Comparison of ENCODE assay signal across 8 cellular contexts in genomic region chr12:57603758-57604453, GRCh38. TPM values are rescaled to one million over a fixed set of nuclear protein-coding genes. Genes with fewer than 3 reads are reported as not detected.
A peak's percentile ranks its signal among the peaks of the same experiment; 100 is the strongest.
DNase-seq lines count a peak whose midpoint lies in the region; ATAC-seq, FAIRE-seq and TF ChIP-seq lines count a peak whose summit lies in the region.

No MANE protein-coding gene starts in this region.

- FAIRE-seq in GM12891 (lab: Jason Lieb, UNC) = no peak

- H3K9me3 Mint-ChIP-seq in neural crest cell = no peaks in the 10 kb centered on the region

- peaks cover 28% of the 10 kb centered on the region for H3K4me1 Mint-ChIP-seq in neural crest cell

- no peak for TF ChIP-seq POLR2A in GM12891 (IDR thresholded peaks at IDR 0.05; ENCODE audit: low read depth, low read length)

- TF ChIP-seq CTCF in fibroblast of the aortic adventitia (IDR thresholded peaks at IDR 0.05; ENCODE audit: insufficient read depth, low read length) = no peak
- no peak for TF ChIP-seq CTCF in neural crest cell (conservative IDR thresholded peaks at IDR 0.05)

- peak overlapping the region; percentile 96 for H3K27ac Mint-ChIP-seq in neural crest cell (ENCODE audit: unreplicated experiment)

- H3K4me3 Mint-ChIP-seq in neural crest cell = peak overlapping the region; percentile 95

- H3K36me3 Mint-ChIP-seq in neural crest cell (ENCODE audit: low read depth) = peaks cover 19% of the 10 kb centered on the region

- H3K27me3 Mint-ChIP-seq in neural crest cell (ENCODE audit: low read depth) = no peaks in the 10 kb centered on the region

- DNase-seq in NCI-H82 (lab: John Stamatoyannopoulos, UW) (peak; percentile 32), NCI-H82 treated with DMSO at 0.1 percent for 48 hours (lab: John Stamatoyannopoulos, UW; ENCODE audit: unreplicated experiment) (no peak), T1000 (lab: John Stamatoyannopoulos, UW) (peak; percentile 98), fibroblast of the aortic adventitia (ENCODE audit: low read depth) (peak; percentile 71), neural crest cell (ENCODE audit: low read depth, low spot score) (no peak), GM12891 (ENCODE audit: insufficient read length, low spot score) (no peak)

- H3K4me3 ChIP-seq in fibroblast of the aortic adventitia (ENCODE audit: low read depth, low read length) = peak overlapping the region; percentile 72

- ATAC-seq in HG03108 (IDR thresholded peaks at IDR 0.05; ENCODE audit: unreplicated experiment) (no peak), HG03565 (IDR thresholded peaks at IDR 0.05; ENCODE audit: unreplicated experiment) (no peak)

TF ChIP-seq in GM12891, 5 proteins besides CTCF, POLR2A, EP300 and RAD21:
- TF ChIP-seq TAF1 (IDR thresholded peaks at IDR 0.05; ENCODE audit: low read depth, low read length) (no peak), SPI1 (IDR thresholded peaks at IDR 0.05; ENCODE audit: low read depth, low read length) (no peak), POU2F2 (IDR thresholded peaks at IDR 0.05; ENCODE audit: low read depth, low read length) (no peak), PAX5 (IDR thresholded peaks at IDR 0.05; ENCODE audit: insufficient read depth, low read length, severe bottlenecking) (no peak), POLR2AphosphoS5 (IDR thresholded peaks at IDR 0.05; ENCODE audit: low read depth, low read length) (no peak)
TF ChIP-seq in GM12891: peak in this region for 0.

RNA-seq across cellular contexts. Expression of gene DTX3, which starts 0.7 kb away (rescaled TPM):
- total RNA-seq in fibroblast of the aortic adventitia (ENCODE audit: low replicate concordance) = 10.5 and 16.9 TPM in 2 replicates
- 74.7 and 75.6 TPM in 2 replicates for total RNA-seq in neural crest cell
- polyA plus RNA-seq in GM12891 (2012; ENCODE audit: low read depth, missing spikeins) = 27.6 TPM

RNA-seq across cellular contexts. Expression of gene ARHGEF25, which starts 7.3 kb away (rescaled TPM):
- total RNA-seq in fibroblast of the aortic adventitia (ENCODE audit: low replicate concordance) (18.3 and 64.5 TPM in 2 replicates), neural crest cell (41.2 and 43.8 TPM in 2 replicates)
- polyA plus RNA-seq in GM12891 (2012; ENCODE audit: low read depth, missing spikeins) = 3.0 TPM

RNA-seq across cellular contexts. Expression of gene PIP4K2C, which starts 12.9 kb away (rescaled TPM):
- total RNA-seq in fibroblast of the aortic adventitia (ENCODE audit: low replicate concordance) = 12.4 and 19.4 TPM in 2 replicates
- total RNA-seq in neural crest cell = 15.9 and 17.3 TPM in 2 replicates
- polyA plus RNA-seq in GM12891 (2012; ENCODE audit: low read depth, missing spikeins) = 12.1 TPM

RNA-seq across cellular contexts. Expression of gene B4GALNT1, which starts 29.1 kb away (rescaled TPM):
- total RNA-seq in fibroblast of the aortic adventitia (ENCODE audit: low replicate concordance) (1.7 and 6.9 TPM in 2 replicates), neural crest cell (18.6 and 19.5 TPM in 2 replicates)
- polyA plus RNA-seq in GM12891 (2012; ENCODE audit: low read depth, missing spikeins) = 0.10 TPM

RNA-seq across cellular contexts. Expression of gene KIF5A, which starts 54.1 kb away (rescaled TPM):
- total RNA-seq in fibroblast of the aortic adventitia (ENCODE audit: low replicate concordance) (0.72 and 1.8 TPM in 2 replicates), neural crest cell (16.9 and 20.8 TPM in 2 replicates)
- polyA plus RNA-seq in GM12891 (2012; ENCODE audit: low read depth, missing spikeins) = 0.18 TPM

Comparison
In these comparisons a context has a peak if more than half of its experiments do, and no peak if none do; other contexts are left out.
1. DNase-seq: peak in NCI-H82 (single experiment), T1000 (single experiment) and fibroblast of the aortic adventitia (single experiment); none in NCI-H82 treated with DMSO at 0.1 percent for 48 hours (single experiment), neural crest cell (single experiment) and GM12891 (single experiment).